In the genomic region with DNA sequence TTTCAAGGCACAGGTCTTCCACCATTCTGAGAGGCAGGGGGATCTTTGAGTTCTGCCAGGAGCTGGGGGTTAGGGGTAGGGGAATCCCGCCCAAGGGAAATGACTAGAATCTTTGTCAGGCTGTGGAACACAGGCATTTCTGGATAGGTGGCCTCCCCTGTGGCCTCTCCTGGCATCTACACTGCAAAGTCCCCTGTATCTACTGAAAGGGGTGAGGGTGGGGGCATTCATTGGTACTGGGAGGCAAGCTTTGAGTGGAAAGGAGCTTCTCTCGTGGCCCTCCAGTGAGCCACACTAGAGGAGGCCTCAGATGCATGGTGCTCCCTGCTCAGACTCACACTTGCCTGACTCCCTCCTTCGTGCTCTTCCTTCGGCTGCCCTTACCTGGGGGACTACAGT, we compare ENCODE assay signal across 23 cellular contexts. TPM values are rescaled to one million over a fixed set of nuclear protein-coding genes. Genes with fewer than 3 reads are reported as not detected.
DNase-seq lines count a peak whose midpoint lies in the region; ATAC-seq, FAIRE-seq and TF ChIP-seq lines count a peak whose summit lies in the region.
"Had no signal": no experiment of that assay in that cellular context is flagged by ENCODE, and none has a peak within 500 bp of the region (broad histone marks: within the 10 kb centered on the region; RNA-seq: fewer than 3 reads in every experiment).

No MANE protein-coding gene starts in this region.

- H3K36me3 Mint-ChIP-seq in type B pancreatic cell = no peaks in the 10 kb centered on the region
- H3K36me3 Mint-ChIP-seq in activated T-helper 2 cell treated with anti-CD3 and anti-CD28 coated beads, Interferon-gamma antibody, Interleukin-2, Interleukin-4, amounts not matched to agents 10 μg/mL and 5 μg/mL and 100 μg/mL, durations not matched to agents 14 hours and 24 hours and 36 hours (ENCODE audit: low read depth) = peaks cover 4% of the 10 kb centered on the region
- H3K36me3 Mint-ChIP-seq: IgD-negative memory B cell had no signal

- H3K9me1 ChIP-seq in keratinocyte (ENCODE audit: control insufficient read depth, extremely low read depth, insufficient read depth, low read length) = no peaks in the 10 kb centered on the region

- H3K36me3 ChIP-seq in cardiac muscle cell = no peaks in the 10 kb centered on the region
- no peaks in the 10 kb centered on the region for H3K36me3 ChIP-seq in GM12878 (ENCODE audit: control insufficient read depth in 2 of 2, insufficient read depth in 2 of 2, low read length in 1 of 2)
- no peaks in the 10 kb centered on the region for H3K36me3 ChIP-seq in keratinocyte (ENCODE audit: control insufficient read depth in 2 of 2, extremely low read depth in 1 of 2, insufficient read depth in 2 of 2, low read length in 2 of 2)
- H3K36me3 ChIP-seq: neutrophil, SJCRH30, thoracic aorta had no signal

- ATAC-seq in Right ventricle myocardium superior (ENCODE audit: poor library complexity) = no peak
- peak; percentile 14 for ATAC-seq in GM12878
- ATAC-seq: effector memory CD8-positive, alpha-beta T cell; T-helper 17 cell had no signal

- peaks cover 73% of the 10 kb centered on the region for H3K4me1 ChIP-seq in cardiac muscle cell (ENCODE audit: low read depth)
- H3K4me1 ChIP-seq in GM12878 (ENCODE audit: control insufficient read depth, insufficient read depth, low read length) = peaks cover 34% of the 10 kb centered on the region
- peaks cover 28% of the 10 kb centered on the region for H3K4me1 ChIP-seq in keratinocyte (ENCODE audit: control insufficient read depth, extremely low read depth, insufficient read depth, low read length)
- H3K4me1 ChIP-seq: SJCRH30 had no signal

- intact Hi-C loops in Right ventricle myocardium superior (cut with DNase I) (no loop called here), GM12878 (cut with micrococcal nuclease; ENCODE audit: unreplicated experiment) (no loop called here)
- intact Hi-C loops in activated T-helper 2 cell treated with anti-CD3 and anti-CD28 coated beads, Interferon-gamma antibody, Interleukin-2, Interleukin-4, amounts not matched to agents 10 μg/mL and 5 μg/mL and 100 μg/mL, durations not matched to agents 14 hours and 24 hours and 36 hours (cut with micrococcal nuclease) = no loop called here

- H3K79me2 ChIP-seq in GM12878 (ENCODE audit: control insufficient read depth, insufficient read depth, low read length) (no peaks in the 10 kb centered on the region), keratinocyte (ENCODE audit: control insufficient read depth, insufficient read depth, low read length) (no peaks in the 10 kb centered on the region)

- peaks cover 27% of the 10 kb centered on the region for H3K4me1 Mint-ChIP-seq in type B pancreatic cell (ENCODE audit: unreplicated experiment)
- H3K4me1 Mint-ChIP-seq in activated T-helper 2 cell treated with anti-CD3 and anti-CD28 coated beads, Interferon-gamma antibody, Interleukin-2, Interleukin-4, amounts not matched to agents 10 μg/mL and 5 μg/mL and 100 μg/mL, durations not matched to agents 14 hours and 24 hours and 36 hours (ENCODE audit: low read depth) = peaks cover 54% of the 10 kb centered on the region

- CTCF ChIA-PET in GM12878 (lab: Yijun Ruan, JAX) = interaction anchor here (12.0 to 50.9 kb wide), 2 partner anchors 13 to 26 kb away, joined by 144 to 939 read pairs; no protein-coding TSS in a partner anchor

- RAD21 ChIA-PET in GM12878 (lab: Charles Lee; ENCODE audit: unreplicated experiment) = interaction anchor here (0.7 to 2.2 kb wide), 2 partner anchors 11 to 444 kb away, joined by 3 to 11 read pairs; no protein-coding TSS in a partner anchor

- no peak overlapping the region for H3K4me3 ChIP-seq in cardiac muscle cell
- H3K4me3 ChIP-seq in GM12878 = no peak overlapping the region
- no peak overlapping the region for H3K4me3 ChIP-seq in keratinocyte (ENCODE audit: control insufficient read depth in 2 of 3, extremely low read depth in 1 of 3, insufficient read depth in 2 of 3, low read depth in 1 of 3, low read length in 3 of 3)
- H3K4me3 ChIP-seq: lung, SJCRH30, thoracic aorta had no signal

- H3K27ac ChIP-seq in cardiac muscle cell (peak overlapping the region; percentile 94), GM12878 (ENCODE audit: control insufficient read depth, insufficient read depth) (no peak overlapping the region), keratinocyte (ENCODE audit: control insufficient read depth, insufficient read depth, low read length) (peak overlapping the region; percentile 29)
- H3K27ac ChIP-seq: neutrophil, SJCRH30, thoracic aorta had no signal

- no peak for TF ChIP-seq EP300 in GM12878 (IDR thresholded peaks at IDR 0.05; ENCODE audit: borderline replicate concordance in 1 of 2, control insufficient read depth in 1 of 2, low read depth in 2 of 2, low read length in 2 of 2)

- 0 out of 2 replicates have a peak, but pooled peaks have one; percentile 4 for TF ChIP-seq RAD21 in GM12878 (IDR thresholded peaks at IDR 0.05; ENCODE audit: insufficient read depth, low read depth, low read length)

- H2AFZ ChIP-seq in GM12878 (ENCODE audit: control insufficient read depth, low read depth, low read length) (no peak overlapping the region; the same call in 1 of the 2 replicates), keratinocyte (ENCODE audit: control insufficient read depth, low read length) (peak overlapping the region; percentile 45)

- WGBS in GM12878 (ENCODE audit: insufficient coverage, insufficient replicate concordance, low lambda C conversion rate, missing lambda C conversion rate) = 71% methylated on average over 4 of the region's 4 CpGs

- no peak overlapping the region for H3K4me3 Mint-ChIP-seq in type B pancreatic cell
- H3K4me3 Mint-ChIP-seq in activated T-helper 2 cell treated with anti-CD3 and anti-CD28 coated beads, Interferon-gamma antibody, Interleukin-2, Interleukin-4, amounts not matched to agents 10 μg/mL and 5 μg/mL and 100 μg/mL, durations not matched to agents 14 hours and 24 hours and 36 hours (ENCODE audit: low read depth) = no peak overlapping the region
- H3K4me3 Mint-ChIP-seq: activated naive CD8-positive, alpha-beta T cell; effector memory CD8-positive, alpha-beta T cell; IgD-negative memory B cell; T-helper 17 cell had no signal

- peak overlapping the region; percentile 32 for H3K27ac Mint-ChIP-seq in type B pancreatic cell
- no peak overlapping the region for H3K27ac Mint-ChIP-seq in activated T-helper 2 cell treated with anti-CD3 and anti-CD28 coated beads, Interferon-gamma antibody, Interleukin-2, Interleukin-4, amounts not matched to agents 10 μg/mL and 5 μg/mL and 100 μg/mL, durations not matched to agents 14 hours and 24 hours and 36 hours
- H3K27ac Mint-ChIP-seq: activated naive CD8-positive, alpha-beta T cell; effector memory CD8-positive, alpha-beta T cell had no signal

- H3K9me3 ChIP-seq in cardiac muscle cell (ENCODE audit: low read depth) = no peaks in the 10 kb centered on the region
- no peaks in the 10 kb centered on the region for H3K9me3 ChIP-seq in GM12878 (replicated peaks; ENCODE audit: control insufficient read depth, insufficient read depth, low read length)
- H3K9me3 ChIP-seq in keratinocyte (ENCODE audit: control insufficient read depth, low read depth, low read length) = no peaks in the 10 kb centered on the region
- H3K9me3 ChIP-seq: neutrophil, SJCRH30, thoracic aorta had no signal

- H3K9me3 Mint-ChIP-seq in type B pancreatic cell = no peaks in the 10 kb centered on the region
- H3K9me3 Mint-ChIP-seq in activated T-helper 2 cell treated with anti-CD3 and anti-CD28 coated beads, Interferon-gamma antibody, Interleukin-2, Interleukin-4, amounts not matched to agents 10 μg/mL and 5 μg/mL and 100 μg/mL, durations not matched to agents 14 hours and 24 hours and 36 hours = no peaks in the 10 kb centered on the region
- H3K9me3 Mint-ChIP-seq: effector memory CD8-positive, alpha-beta T cell had no signal

- no TSS peak for BruUV-seq in GM12878 (replicated peaks; lab: Mats Ljungman, UMichigan)

- H3K27me3 Mint-ChIP-seq in type B pancreatic cell = peaks cover 4% of the 10 kb centered on the region
- H3K27me3 Mint-ChIP-seq in activated T-helper 2 cell treated with anti-CD3 and anti-CD28 coated beads, Interferon-gamma antibody, Interleukin-2, Interleukin-4, amounts not matched to agents 10 μg/mL and 5 μg/mL and 100 μg/mL, durations not matched to agents 14 hours and 24 hours and 36 hours (ENCODE audit: low read depth) = no peaks in the 10 kb centered on the region
- H3K27me3 Mint-ChIP-seq: activated naive CD8-positive, alpha-beta T cell; IgD-negative memory B cell had no signal

- no peak for FAIRE-seq in GM12878 (lab: Jason Lieb, UNC)
- FAIRE-seq in keratinocyte (lab: Jason Lieb, UNC) = no peak
- FAIRE-seq: colon had no signal

- POLR2A ChIA-PET in GM12878 (lab: Charles Lee) = interaction anchor here (3.4 kb wide), 1 partner anchor 11 kb away, joined by 23 read pairs; no protein-coding TSS in a partner anchor

- no peak for TF ChIP-seq POLR2A in GM12878 (IDR thresholded peaks at IDR 0.05; ENCODE audit: low read depth, low read length)

- dilution Hi-C loops in keratinocyte (cut with MboI; ENCODE audit: extremely low pct_ligation_motif_present, low sequenced_read_pairs) = no loop called here

- H3K9ac ChIP-seq in GM12878 (ENCODE audit: control insufficient read depth, insufficient read depth, low read length) (no peak overlapping the region), keratinocyte (ENCODE audit: control insufficient read depth, extremely low read depth, insufficient read depth, low read length) (peak overlapping the region; percentile 9)

- DNase-seq in cardiac muscle cell (ENCODE audit: low read depth in 1 of 2, low spot score in 1 of 2) (no peak), Right ventricle myocardium superior (no peak), GM12878 (ENCODE audit: low read depth, low spot score) (no peak), keratinocyte (ENCODE audit: low read depth, low spot score) (no peak), type B pancreatic cell (ENCODE audit: extremely low spot score, unreplicated experiment) (no peak), HCEC 1CT (no peak)
- no peak for DNase-seq in activated T-helper 2 cell treated with anti-CD3 and anti-CD28 coated beads, Interferon-gamma antibody, Interleukin-2, Interleukin-4, amounts not matched to agents 10 μg/mL and 5 μg/mL and 100 μg/mL, durations not matched to agents 14 hours and 24 hours and 36 hours (ENCODE audit: low spot score)
- no peak for DNase-seq in activated CD4-positive, alpha-beta T cell treated with anti-CD3 and anti-CD28 coated beads for 1 hour
- DNase-seq: activated CD4-positive, alpha-beta T cell treated with anti-CD3 and anti-CD28 coated beads, Interleukin-2, amount 50 U/mL, for 1 hour; activated T-cell treated with anti-CD3 and anti-CD28 coated beads for 4 hours; DMS 273 treated with DMSO at 0.1 percent for 48 hours; effector memory CD8-positive, alpha-beta T cell; hippocampal formation; NCI-H226; NCI-H774; SJCRH30; T-helper 17 cell had no signal

- H4K20me1 ChIP-seq in GM12878 (ENCODE audit: control insufficient read depth, insufficient read depth) (no peaks in the 10 kb centered on the region), keratinocyte (ENCODE audit: control insufficient read depth, extremely low read depth, insufficient read depth, low read length) (no peaks in the 10 kb centered on the region)

- TF ChIP-seq CTCF in cardiac muscle cell (IDR thresholded peaks at IDR 0.05; ENCODE audit: low read depth, low read length) = no peak
- TF ChIP-seq CTCF in GM12878 (IDR thresholded peaks at IDR 0.05 in 2 of 3, conservative IDR thresholded peaks at IDR 0.05 in 1 of 3; ENCODE audit: control insufficient read depth in 2 of 3, extremely low read depth in 1 of 3, insufficient read depth in 1 of 3, low read depth in 3 of 3, low read length in 3 of 3) = peak in 2 of 3 experiments; percentile 6 to 15; a peak in 1 of 6 replicates
- no peak for TF ChIP-seq CTCF in keratinocyte (optimal IDR thresholded peaks at IDR 0.05 in 1 of 3, IDR thresholded peaks at IDR 0.05 in 1 of 3, conservative IDR thresholded peaks at IDR 0.05 in 1 of 3; ENCODE audit: extremely low read depth in 1 of 3, insufficient read depth in 2 of 3, low read length in 3 of 3)
- no peak for TF ChIP-seq CTCF in type B pancreatic cell (conservative IDR thresholded peaks at IDR 0.05)

- H3K27me3 ChIP-seq in cardiac muscle cell (no peaks in the 10 kb centered on the region), GM12878 (replicated peaks in 1 of 2; ENCODE audit: control insufficient read depth in 2 of 2, insufficient read depth in 2 of 2, low read length in 1 of 2) (no peaks in the 10 kb centered on the region), keratinocyte (ENCODE audit: control insufficient read depth, extremely low read depth, insufficient read depth, low read length) (no peaks in the 10 kb centered on the region)
- H3K27me3 ChIP-seq: SJCRH30 had no signal

- H3K4me2 ChIP-seq in GM12878 (ENCODE audit: control insufficient read depth, insufficient read depth) (no peak overlapping the region), keratinocyte (ENCODE audit: control insufficient read depth, extremely low read depth, insufficient read depth, low read depth, low read length) (peak overlapping the region; percentile 46)

- in situ Hi-C loops in GM12878 (cut with MboI) = no loop called here

- SMC1A ChIA-PET in GM12878 (lab: Charles Lee; ENCODE audit: uncharacterized antibody, unreplicated experiment) = interaction anchor here (1.7 to 15.3 kb wide), 3 partner anchors 10 to 37 kb away, joined by 3 to 234 read pairs (median 6); no protein-coding TSS in a partner anchor

RNA-seq across cellular contexts. Expression of gene CCNL1, which starts 59.9 kb away (rescaled TPM):
- total RNA-seq in cardiac muscle cell = 142 and 223 TPM in 2 replicates
- polyA plus RNA-seq in cardiac muscle cell = 87.6 and 101 TPM in 2 replicates
- 20.2 TPM for total RNA-seq in Right ventricle myocardium superior
- 786 and 840 TPM in 2 replicates for total RNA-seq in GM12878 (2013; cell fraction: nucleolus; rRNA removed)
- 173 and 180 TPM in 2 replicates for total RNA-seq in GM12878 (2014; rRNA removed)
- total RNA-seq in GM12878 (2014; rRNA removed; fragmentation: Illumina TruSeq; extraction: Trizol) = 125 and 134 TPM in 2 replicates
- total RNA-seq in GM12878 (2021) = 105 and 107 TPM in 2 replicates
- 92.3 TPM for polyA plus RNA-seq in GM12878 (2011; ENCODE audit: low read depth)
- 174 and 236 TPM in 2 replicates for polyA plus RNA-seq in GM12878 (2011; rRNA removed)
- 54.9 and 72.4 TPM in 2 replicates for polyA plus RNA-seq in GM12878 (2011; cell fraction: cytosol; rRNA removed)
- 732 and 1,003 TPM in 2 replicates for polyA plus RNA-seq in GM12878 (2011; cell fraction: nucleus; rRNA removed)
- 101 and 129 TPM in 2 replicates for polyA plus RNA-seq in GM12878 (2012)
- 119 and 153 TPM in 2 replicates for polyA plus RNA-seq in GM12878 (2014; fragmentation: Illumina TruSeq; extraction: Trizol)
- polyA plus RNA-seq in GM12878 (2014; fragmentation: Nextera tagmentation; extraction: Ambion mirVana) = 10 to 100 TPM; 22.2 to 39.8 TPM
- 127 and 135 TPM in 2 replicates for polyA plus RNA-seq in GM12878 (2014; rRNA removed)
- polyA plus RNA-seq in GM12878 (2016; fragmentation: Nextera tagmentation; extraction: Ambion mirVana) = 100 to 1,000 TPM in 1 of 2 experiments, 10 to 100 TPM in 1; 85.1 to 111 TPM
- 159 and 190 TPM in 2 replicates for polyA minus RNA-seq in GM12878 (2011; rRNA and poly(A)+ RNA removed)
- polyA minus RNA-seq in GM12878 (2011; cell fraction: cytosol; rRNA and poly(A)+ RNA removed) = 50.1 and 54.2 TPM in 2 replicates
- polyA minus RNA-seq in GM12878 (2011; cell fraction: nucleus; rRNA and poly(A)+ RNA removed) = 1,045 and 1,316 TPM in 2 replicates
- polyA plus RNA-seq in keratinocyte = 59.1 to 136 TPM (median 118 TPM) in 3 replicates
- polyA plus RNA-seq in keratinocyte (2011; ENCODE audit: low read depth) = 698 TPM
- 11.9 and 23.3 TPM in 2 replicates for polyA plus RNA-seq in keratinocyte (2011; cell fraction: cytosol; rRNA removed)
- 262 and 357 TPM in 2 replicates for polyA plus RNA-seq in keratinocyte (2011; cell fraction: nucleus; rRNA removed)
- polyA plus RNA-seq in keratinocyte (2012; ENCODE audit: low replicate concordance) = 33.1 and 117 TPM in 2 replicates
- polyA minus RNA-seq in keratinocyte = 27.8 to 153 TPM (median 85.5 TPM) in 3 replicates
- polyA minus RNA-seq in keratinocyte (2011; cell fraction: cytosol; rRNA and poly(A)+ RNA removed) = 33.8 TPM
- 279 and 325 TPM in 2 replicates for polyA minus RNA-seq in keratinocyte (2011; cell fraction: nucleus; rRNA and poly(A)+ RNA removed)
- 145 and 233 TPM in 2 replicates for total RNA-seq in type B pancreatic cell (ENCODE audit: low replicate concordance)
- total RNA-seq in activated T-helper 2 cell treated with anti-CD3 and anti-CD28 coated beads, Interferon-gamma antibody, Interleukin-2, Interleukin-4, amounts not matched to agents 10 μg/mL and 5 μg/mL and 100 μg/mL, durations not matched to agents 14 hours and 24 hours and 36 hours = 160 and 167 TPM in 2 replicates

Comparison
In these comparisons a context has a peak if more than half of its experiments do, and no peak if none do; other contexts are left out.
1. CTCF ChIP-seq: peak in GM12878 (2 of 3); none in cardiac muscle cell (single experiment), keratinocyte (0 of 3) and type B pancreatic cell (single experiment).